In the genomic region with DNA sequence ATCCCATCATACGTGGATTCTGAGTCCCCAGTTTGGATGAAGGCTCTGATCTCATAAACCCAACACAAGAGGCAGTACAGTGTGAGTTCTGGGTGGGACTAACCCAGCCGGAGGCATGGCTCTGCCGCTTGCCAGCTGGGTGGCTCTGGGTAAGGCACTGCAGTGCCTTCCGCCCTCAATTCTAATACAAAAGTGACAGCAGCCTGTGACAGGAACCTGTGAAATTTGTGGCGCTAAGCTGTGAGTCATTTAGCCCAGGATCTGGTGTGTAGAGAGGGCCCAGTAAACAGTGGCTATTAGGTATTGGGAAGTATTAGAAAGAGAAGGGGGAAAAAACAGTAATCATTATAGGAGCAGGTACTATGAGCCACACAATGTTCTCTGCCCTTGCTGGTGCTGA, we compare ENCODE assay signal across 1 cellular context.
TF ChIP-seq lines count a peak whose summit lies in the region.

No MANE protein-coding gene starts in this region.

TF ChIP-seq in GM23338, 12 proteins besides CTCF, POLR2A, EP300 and RAD21 (continued from another document):
- TF ChIP-seq, protein P1, sequence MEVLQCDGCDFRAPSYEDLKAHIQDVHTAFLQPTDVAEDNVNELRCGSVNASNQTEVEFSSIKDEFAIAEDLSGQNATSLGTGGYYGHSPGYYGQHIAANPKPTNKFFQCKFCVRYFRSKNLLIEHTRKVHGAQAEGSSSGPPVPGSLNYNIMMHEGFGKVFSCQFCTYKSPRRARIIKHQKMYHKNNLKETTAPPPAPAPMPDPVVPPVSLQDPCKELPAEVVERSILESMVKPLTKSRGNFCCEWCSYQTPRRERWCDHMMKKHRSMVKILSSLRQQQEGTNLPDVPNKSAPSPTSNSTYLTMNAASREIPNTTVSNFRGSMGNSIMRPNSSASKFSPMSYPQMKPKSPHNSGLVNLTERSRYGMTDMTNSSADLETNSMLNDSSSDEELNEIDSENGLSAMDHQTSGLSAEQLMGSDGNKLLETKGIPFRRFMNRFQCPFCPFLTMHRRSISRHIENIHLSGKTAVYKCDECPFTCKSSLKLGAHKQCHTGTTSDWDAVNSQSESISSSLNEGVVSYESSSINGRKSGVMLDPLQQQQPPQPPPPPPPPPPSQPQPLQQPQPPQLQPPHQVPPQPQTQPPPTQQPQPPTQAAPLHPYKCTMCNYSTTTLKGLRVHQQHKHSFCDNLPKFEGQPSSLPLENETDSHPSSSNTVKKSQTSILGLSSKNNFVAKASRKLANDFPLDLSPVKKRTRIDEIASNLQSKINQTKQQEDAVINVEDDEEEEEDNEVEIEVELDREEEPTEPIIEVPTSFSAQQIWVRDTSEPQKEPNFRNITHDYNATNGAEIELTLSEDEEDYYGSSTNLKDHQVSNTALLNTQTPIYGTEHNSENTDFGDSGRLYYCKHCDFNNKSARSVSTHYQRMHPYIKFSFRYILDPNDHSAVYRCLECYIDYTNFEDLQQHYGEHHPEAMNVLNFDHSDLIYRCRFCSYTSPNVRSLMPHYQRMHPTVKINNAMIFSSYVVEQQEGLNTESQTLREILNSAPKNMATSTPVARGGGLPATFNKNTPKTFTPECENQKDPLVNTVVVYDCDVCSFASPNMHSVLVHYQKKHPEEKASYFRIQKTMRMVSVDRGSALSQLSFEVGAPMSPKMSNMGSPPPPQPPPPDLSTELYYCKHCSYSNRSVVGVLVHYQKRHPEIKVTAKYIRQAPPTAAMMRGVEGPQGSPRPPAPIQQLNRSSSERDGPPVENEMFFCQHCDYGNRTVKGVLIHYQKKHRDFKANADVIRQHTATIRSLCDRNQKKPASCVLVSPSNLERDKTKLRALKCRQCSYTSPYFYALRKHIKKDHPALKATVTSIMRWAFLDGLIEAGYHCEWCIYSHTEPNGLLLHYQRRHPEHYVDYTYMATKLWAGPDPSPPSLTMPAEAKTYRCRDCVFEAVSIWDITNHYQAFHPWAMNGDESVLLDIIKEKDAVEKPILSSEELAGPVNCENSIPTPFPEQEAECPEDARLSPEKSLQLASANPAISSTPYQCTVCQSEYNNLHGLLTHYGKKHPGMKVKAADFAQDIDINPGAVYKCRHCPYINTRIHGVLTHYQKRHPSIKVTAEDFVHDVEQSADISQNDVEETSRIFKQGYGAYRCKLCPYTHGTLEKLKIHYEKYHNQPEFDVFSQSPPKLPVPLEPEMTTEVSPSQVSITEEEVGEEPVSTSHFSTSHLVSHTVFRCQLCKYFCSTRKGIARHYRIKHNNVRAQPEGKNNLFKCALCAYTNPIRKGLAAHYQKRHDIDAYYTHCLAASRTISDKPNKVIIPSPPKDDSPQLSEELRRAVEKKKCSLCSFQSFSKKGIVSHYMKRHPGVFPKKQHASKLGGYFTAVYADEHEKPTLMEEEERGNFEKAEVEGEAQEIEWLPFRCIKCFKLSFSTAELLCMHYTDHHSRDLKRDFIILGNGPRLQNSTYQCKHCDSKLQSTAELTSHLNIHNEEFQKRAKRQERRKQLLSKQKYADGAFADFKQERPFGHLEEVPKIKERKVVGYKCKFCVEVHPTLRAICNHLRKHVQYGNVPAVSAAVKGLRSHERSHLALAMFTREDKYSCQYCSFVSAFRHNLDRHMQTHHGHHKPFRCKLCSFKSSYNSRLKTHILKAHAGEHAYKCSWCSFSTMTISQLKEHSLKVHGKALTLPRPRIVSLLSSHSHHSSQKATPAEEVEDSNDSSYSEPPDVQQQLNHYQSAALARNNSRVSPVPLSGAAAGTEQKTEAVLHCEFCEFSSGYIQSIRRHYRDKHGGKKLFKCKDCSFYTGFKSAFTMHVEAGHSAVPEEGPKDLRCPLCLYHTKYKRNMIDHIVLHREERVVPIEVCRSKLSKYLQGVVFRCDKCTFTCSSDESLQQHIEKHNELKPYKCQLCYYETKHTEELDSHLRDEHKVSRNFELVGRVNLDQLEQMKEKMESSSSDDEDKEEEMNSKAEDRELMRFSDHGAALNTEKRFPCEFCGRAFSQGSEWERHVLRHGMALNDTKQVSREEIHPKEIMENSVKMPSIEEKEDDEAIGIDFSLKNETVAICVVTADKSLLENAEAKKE (CRISPR knock-in tag; IDR thresholded peaks at IDR 0.05) = no peak
- TF ChIP-seq CREB1 (CRISPR knock-in tag; IDR thresholded peaks at IDR 0.05; ENCODE audit: low read depth) (no peak), ZNF331 (CRISPR knock-in tag; IDR thresholded peaks at IDR 0.05; ENCODE audit: low read depth) (no peak), JUNB (IDR thresholded peaks at IDR 0.05; ENCODE audit: unreplicated experiment) (no peak), NANOG (IDR thresholded peaks at IDR 0.05; ENCODE audit: borderline replicate concordance) (no peak)
TF ChIP-seq in GM23338: peak in this region for 0.
